In the genomic region with DNA sequence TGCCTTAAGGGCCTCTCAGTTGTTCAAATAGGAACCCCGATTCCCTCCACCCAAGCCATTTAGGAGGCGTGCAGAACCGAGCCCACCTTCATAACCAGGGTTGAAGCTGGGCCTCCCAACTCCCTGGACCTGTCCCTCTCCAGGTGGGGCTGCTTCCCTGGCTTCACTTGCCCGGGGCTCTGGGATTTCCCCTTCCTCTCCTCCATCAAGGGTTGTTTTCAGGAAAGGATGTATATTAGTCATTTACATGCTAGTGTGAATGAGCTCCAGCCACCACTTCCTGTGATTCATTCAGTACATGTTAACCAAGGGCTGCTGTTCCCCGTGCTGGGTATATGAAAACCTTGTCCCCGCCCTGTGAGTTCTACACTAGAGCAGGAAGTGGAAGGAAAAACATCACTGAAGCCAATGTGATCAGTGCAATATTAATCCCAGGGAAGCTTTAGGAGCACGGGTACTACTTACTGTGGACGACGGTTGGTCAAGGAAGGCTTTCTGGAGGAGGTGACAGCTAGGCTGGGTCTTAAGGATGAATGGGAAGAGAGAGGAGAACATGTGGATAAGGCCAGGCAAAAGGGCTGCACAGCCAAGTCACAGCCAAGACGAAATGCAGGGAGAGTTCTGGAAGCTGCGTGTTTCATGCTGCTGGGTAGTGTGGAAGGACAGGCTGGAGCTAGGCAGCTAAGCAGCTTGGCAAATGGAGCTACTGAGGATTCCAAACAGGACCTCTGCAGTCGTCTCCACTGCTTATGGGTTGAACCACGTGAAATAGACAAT, we compare ENCODE assay signal across 11 cellular contexts.
A peak's percentile ranks its signal among the peaks of the same experiment; 100 is the strongest.
DNase-seq lines count a peak whose midpoint lies in the region; ATAC-seq and TF ChIP-seq lines count a peak whose summit lies in the region.
"Had no signal": no experiment of that assay in that cellular context is flagged by ENCODE, and none has a peak within 500 bp of the region (broad histone marks: within the 10 kb centered on the region; RNA-seq: fewer than 3 reads in every experiment).

No MANE protein-coding gene starts in this region.

- peak; percentile 58 to 66 for ATAC-seq in activated CD4-positive, CD25-positive, alpha-beta regulatory T cell treated with anti-CD3 and anti-CD28 coated beads, Interleukin-2, amount 50 U/mL, for 24 hours
- ATAC-seq in HG02759 (IDR thresholded peaks at IDR 0.05; ENCODE audit: unreplicated experiment), result no peak

- peaks cover 14% of the 10 kb centered on the region for H3K4me1 Mint-ChIP-seq in T-helper 1 cell treated with Interleukin-12 subunit alpha and Interleukin-12 subunit beta and Interleukin-4 antibody, amounts not matched to agents 30 μg/mL and 1 μg/mL, for 36 hours (ENCODE audit: low read depth)

- H2AFZ ChIP-seq in fibroblast of lung (ENCODE audit: low read length), result no peak overlapping the region
- H2AFZ ChIP-seq in Karpas-422 (ENCODE audit: low read length), result no peak overlapping the region

- no peak overlapping the region for H3K4me2 ChIP-seq in fibroblast of lung (ENCODE audit: extremely low read depth, insufficient read depth, low read length)
- H3K4me2 ChIP-seq in Karpas-422 (ENCODE audit: low read depth, low read length, poor library complexity, severe bottlenecking), result no peak overlapping the region

- H3K79me2 ChIP-seq in fibroblast of lung (ENCODE audit: control insufficient read depth, insufficient read depth, low read length) (no peaks in the 10 kb centered on the region), Karpas-422 (ENCODE audit: low read length) (no peaks in the 10 kb centered on the region)

- no peaks in the 10 kb centered on the region for H3K9me3 ChIP-seq in fibroblast of lung (ENCODE audit: control insufficient read depth, insufficient read depth, low read depth, low read length)
- H3K9me3 ChIP-seq in Karpas-422 (ENCODE audit: low read length), result no peaks in the 10 kb centered on the region
- H3K9me3 ChIP-seq: adrenal gland, uterus had no signal

- H3K4me1 ChIP-seq in fibroblast of lung (ENCODE audit: control insufficient read depth, extremely low read depth, insufficient read depth, low read length) (no peaks in the 10 kb centered on the region), Karpas-422 (ENCODE audit: low read length) (no peaks in the 10 kb centered on the region)
- H3K4me1 ChIP-seq: adrenal gland, uterus had no signal

- H3K27ac ChIP-seq in fibroblast of lung (ENCODE audit: insufficient read depth, low read length), result no peak overlapping the region
- no peak overlapping the region for H3K27ac ChIP-seq in Karpas-422 (ENCODE audit: low read length)
- H3K27ac ChIP-seq: adrenal gland, uterus had no signal

- H4K20me1 ChIP-seq in fibroblast of lung (ENCODE audit: control insufficient read depth, extremely low read depth, insufficient read depth, low read length), result no peaks in the 10 kb centered on the region
- no peaks in the 10 kb centered on the region for H4K20me1 ChIP-seq in Karpas-422 (ENCODE audit: insufficient read depth, low read depth, low read length)

- DNase-seq in activated CD4-positive, CD25-positive, alpha-beta regulatory T cell treated with anti-CD3 and anti-CD28 coated beads, Interleukin-2, amount 50 U/mL, for 72 hours, result no peak
- DNase-seq in fibroblast of lung (ENCODE audit: low read depth in 2 of 2), result peak; percentile 42 to 94
- peak; percentile 20 to 42 (median 36) for DNase-seq in stimulated activated CD4-positive, alpha-beta T cell treated with anti-CD3 and anti-CD28 coated beads, TNF-alpha, amount 100 ng/mL, for 48 hours (ENCODE audit: low read depth in 3 of 3)
- no peak for DNase-seq in cerebellar cortex (ENCODE audit: low spot score)
- no peak for DNase-seq in Karpas-422
- DNase-seq: NCI-H1930, uterus had no signal

- H3K9me3 Mint-ChIP-seq in T-helper 1 cell treated with Interleukin-12 subunit alpha and Interleukin-12 subunit beta and Interleukin-4 antibody, amounts not matched to agents 30 μg/mL and 1 μg/mL, for 36 hours, result peaks cover 4% of the 10 kb centered on the region

- H3K9ac ChIP-seq in fibroblast of lung (ENCODE audit: insufficient read depth, low read length) (no peak overlapping the region), Karpas-422 (ENCODE audit: low read length) (no peak overlapping the region)

- H3K27me3 Mint-ChIP-seq in T-helper 1 cell treated with Interleukin-12 subunit alpha and Interleukin-12 subunit beta and Interleukin-4 antibody, amounts not matched to agents 30 μg/mL and 1 μg/mL, for 36 hours (ENCODE audit: low read depth), result peaks cover 26% of the 10 kb centered on the region

- peak overlapping the region; percentile 47 for H3K4me3 Mint-ChIP-seq in T-helper 1 cell treated with Interleukin-12 subunit alpha and Interleukin-12 subunit beta and Interleukin-4 antibody, amounts not matched to agents 30 μg/mL and 1 μg/mL, for 36 hours

- peak overlapping the region; percentile 85 for H3K27ac Mint-ChIP-seq in T-helper 1 cell treated with Interleukin-12 subunit alpha and Interleukin-12 subunit beta and Interleukin-4 antibody, amounts not matched to agents 30 μg/mL and 1 μg/mL, for 36 hours

- H3K36me3 ChIP-seq in fibroblast of lung (ENCODE audit: control insufficient read depth, insufficient read depth, low read length), result no peaks in the 10 kb centered on the region
- H3K36me3 ChIP-seq in Karpas-422 (ENCODE audit: insufficient read depth, low read length), result no peaks in the 10 kb centered on the region
- H3K36me3 ChIP-seq: adrenal gland, uterus had no signal

- H3K4me3 ChIP-seq in fibroblast of lung (replicated peaks in 1 of 4; ENCODE audit: control extremely low read depth in 1 of 4, insufficient read depth in 1 of 4, low read depth in 3 of 4, low read length in 4 of 4) (no peak overlapping the region), Karpas-422 (ENCODE audit: low read length) (no peak overlapping the region)
- H3K4me3 ChIP-seq: adrenal gland, uterus had no signal

- peaks cover 4% of the 10 kb centered on the region for H3K36me3 Mint-ChIP-seq in T-helper 1 cell treated with Interleukin-12 subunit alpha and Interleukin-12 subunit beta and Interleukin-4 antibody, amounts not matched to agents 30 μg/mL and 1 μg/mL, for 36 hours (ENCODE audit: low read depth)

- H3K27me3 ChIP-seq in fibroblast of lung (ENCODE audit: control insufficient read depth, insufficient read depth, low read length), result no peaks in the 10 kb centered on the region
- no peaks in the 10 kb centered on the region for H3K27me3 ChIP-seq in Karpas-422 (ENCODE audit: low read length)
- H3K27me3 ChIP-seq: adrenal gland, uterus had no signal

- TF ChIP-seq CTCF in fibroblast of lung (conservative IDR thresholded peaks at IDR 0.05 in 1 of 2, IDR thresholded peaks at IDR 0.05 in 1 of 2; ENCODE audit: low read depth in 1 of 2, low read length in 2 of 2), result no peak

- no peaks in the 10 kb centered on the region for H3K9me2 ChIP-seq in Karpas-422 (replicated peaks; ENCODE audit: insufficient read depth, low read length)

Comparison
In these comparisons a context has a peak if more than half of its experiments do, and no peak if none do; other contexts are left out.
1. DNase-seq: peak in fibroblast of lung (2 of 2) and stimulated activated CD4-positive, alpha-beta T cell treated with anti-CD3 and anti-CD28 coated beads, TNF-alpha, amount 100 ng/mL, for 48 hours (3 of 3); none in activated CD4-positive, CD25-positive, alpha-beta regulatory T cell treated with anti-CD3 and anti-CD28 coated beads, Interleukin-2, amount 50 U/mL, for 72 hours (single experiment), cerebellar cortex (single experiment) and Karpas-422 (single experiment).